In genomic region chr7:2824678-2825461, GRCh38 we compare ENCODE assay signal across 1 cellular context.
TF ChIP-seq lines count a peak whose summit lies in the region.

No MANE protein-coding gene starts in this region.

TF ChIP-seq in H1, 55 proteins besides CTCF, POLR2A, EP300 and RAD21:
- peak; percentile 29 for TF ChIP-seq TAF7 (optimal IDR thresholded peaks at IDR 0.05; ENCODE audit: borderline replicate concordance, low read depth, low read length)
- peak; percentile 44; the same call in 1 of the 2 replicates for TF ChIP-seq USF2 (IDR thresholded peaks at IDR 0.05; ENCODE audit: low read length)
- TF ChIP-seq JUN (IDR thresholded peaks at IDR 0.05; ENCODE audit: low read depth, low read length): peak; percentile 57; the same call in 1 of the 2 replicates
- TF ChIP-seq EGR1 (IDR thresholded peaks at IDR 0.05; ENCODE audit: borderline replicate concordance, low read depth, low read length): 0 out of 2 replicates have a peak, but pooled peaks have one; percentile 56
- TF ChIP-seq TBP (IDR thresholded peaks at IDR 0.05; ENCODE audit: low read depth, low read length): no peak; the same call in 1 of the 2 replicates
- TF ChIP-seq SIN3A (conservative IDR thresholded peaks at IDR 0.05 in 1 of 2, IDR thresholded peaks at IDR 0.05 in 1 of 2; ENCODE audit: low read depth in 1 of 2, low read length in 2 of 2): peak in 1 of 2 experiments; percentile 7; a peak in 1 of 4 replicates
- TF ChIP-seq POU5F1 (IDR thresholded peaks at IDR 0.05; ENCODE audit: low read depth, low read length): no peak
- peak; percentile 77 for TF ChIP-seq ASH2L (IDR thresholded peaks at IDR 0.05; ENCODE audit: low read length)
- TF ChIP-seq TCF12 (IDR thresholded peaks at IDR 0.05; ENCODE audit: low read depth, low read length): peak; percentile 76; the same call in 1 of the 2 replicates
- TF ChIP-seq JUND (IDR thresholded peaks at IDR 0.05; ENCODE audit: low read length): 0 out of 2 replicates have a peak, but pooled peaks have one; percentile 42
- TF ChIP-seq RBBP5 (IDR thresholded peaks at IDR 0.05; ENCODE audit: borderline replicate concordance, low read depth, low read length): 0 out of 2 replicates have a peak, but pooled peaks have one; percentile 24
- TF ChIP-seq, protein P1, sequence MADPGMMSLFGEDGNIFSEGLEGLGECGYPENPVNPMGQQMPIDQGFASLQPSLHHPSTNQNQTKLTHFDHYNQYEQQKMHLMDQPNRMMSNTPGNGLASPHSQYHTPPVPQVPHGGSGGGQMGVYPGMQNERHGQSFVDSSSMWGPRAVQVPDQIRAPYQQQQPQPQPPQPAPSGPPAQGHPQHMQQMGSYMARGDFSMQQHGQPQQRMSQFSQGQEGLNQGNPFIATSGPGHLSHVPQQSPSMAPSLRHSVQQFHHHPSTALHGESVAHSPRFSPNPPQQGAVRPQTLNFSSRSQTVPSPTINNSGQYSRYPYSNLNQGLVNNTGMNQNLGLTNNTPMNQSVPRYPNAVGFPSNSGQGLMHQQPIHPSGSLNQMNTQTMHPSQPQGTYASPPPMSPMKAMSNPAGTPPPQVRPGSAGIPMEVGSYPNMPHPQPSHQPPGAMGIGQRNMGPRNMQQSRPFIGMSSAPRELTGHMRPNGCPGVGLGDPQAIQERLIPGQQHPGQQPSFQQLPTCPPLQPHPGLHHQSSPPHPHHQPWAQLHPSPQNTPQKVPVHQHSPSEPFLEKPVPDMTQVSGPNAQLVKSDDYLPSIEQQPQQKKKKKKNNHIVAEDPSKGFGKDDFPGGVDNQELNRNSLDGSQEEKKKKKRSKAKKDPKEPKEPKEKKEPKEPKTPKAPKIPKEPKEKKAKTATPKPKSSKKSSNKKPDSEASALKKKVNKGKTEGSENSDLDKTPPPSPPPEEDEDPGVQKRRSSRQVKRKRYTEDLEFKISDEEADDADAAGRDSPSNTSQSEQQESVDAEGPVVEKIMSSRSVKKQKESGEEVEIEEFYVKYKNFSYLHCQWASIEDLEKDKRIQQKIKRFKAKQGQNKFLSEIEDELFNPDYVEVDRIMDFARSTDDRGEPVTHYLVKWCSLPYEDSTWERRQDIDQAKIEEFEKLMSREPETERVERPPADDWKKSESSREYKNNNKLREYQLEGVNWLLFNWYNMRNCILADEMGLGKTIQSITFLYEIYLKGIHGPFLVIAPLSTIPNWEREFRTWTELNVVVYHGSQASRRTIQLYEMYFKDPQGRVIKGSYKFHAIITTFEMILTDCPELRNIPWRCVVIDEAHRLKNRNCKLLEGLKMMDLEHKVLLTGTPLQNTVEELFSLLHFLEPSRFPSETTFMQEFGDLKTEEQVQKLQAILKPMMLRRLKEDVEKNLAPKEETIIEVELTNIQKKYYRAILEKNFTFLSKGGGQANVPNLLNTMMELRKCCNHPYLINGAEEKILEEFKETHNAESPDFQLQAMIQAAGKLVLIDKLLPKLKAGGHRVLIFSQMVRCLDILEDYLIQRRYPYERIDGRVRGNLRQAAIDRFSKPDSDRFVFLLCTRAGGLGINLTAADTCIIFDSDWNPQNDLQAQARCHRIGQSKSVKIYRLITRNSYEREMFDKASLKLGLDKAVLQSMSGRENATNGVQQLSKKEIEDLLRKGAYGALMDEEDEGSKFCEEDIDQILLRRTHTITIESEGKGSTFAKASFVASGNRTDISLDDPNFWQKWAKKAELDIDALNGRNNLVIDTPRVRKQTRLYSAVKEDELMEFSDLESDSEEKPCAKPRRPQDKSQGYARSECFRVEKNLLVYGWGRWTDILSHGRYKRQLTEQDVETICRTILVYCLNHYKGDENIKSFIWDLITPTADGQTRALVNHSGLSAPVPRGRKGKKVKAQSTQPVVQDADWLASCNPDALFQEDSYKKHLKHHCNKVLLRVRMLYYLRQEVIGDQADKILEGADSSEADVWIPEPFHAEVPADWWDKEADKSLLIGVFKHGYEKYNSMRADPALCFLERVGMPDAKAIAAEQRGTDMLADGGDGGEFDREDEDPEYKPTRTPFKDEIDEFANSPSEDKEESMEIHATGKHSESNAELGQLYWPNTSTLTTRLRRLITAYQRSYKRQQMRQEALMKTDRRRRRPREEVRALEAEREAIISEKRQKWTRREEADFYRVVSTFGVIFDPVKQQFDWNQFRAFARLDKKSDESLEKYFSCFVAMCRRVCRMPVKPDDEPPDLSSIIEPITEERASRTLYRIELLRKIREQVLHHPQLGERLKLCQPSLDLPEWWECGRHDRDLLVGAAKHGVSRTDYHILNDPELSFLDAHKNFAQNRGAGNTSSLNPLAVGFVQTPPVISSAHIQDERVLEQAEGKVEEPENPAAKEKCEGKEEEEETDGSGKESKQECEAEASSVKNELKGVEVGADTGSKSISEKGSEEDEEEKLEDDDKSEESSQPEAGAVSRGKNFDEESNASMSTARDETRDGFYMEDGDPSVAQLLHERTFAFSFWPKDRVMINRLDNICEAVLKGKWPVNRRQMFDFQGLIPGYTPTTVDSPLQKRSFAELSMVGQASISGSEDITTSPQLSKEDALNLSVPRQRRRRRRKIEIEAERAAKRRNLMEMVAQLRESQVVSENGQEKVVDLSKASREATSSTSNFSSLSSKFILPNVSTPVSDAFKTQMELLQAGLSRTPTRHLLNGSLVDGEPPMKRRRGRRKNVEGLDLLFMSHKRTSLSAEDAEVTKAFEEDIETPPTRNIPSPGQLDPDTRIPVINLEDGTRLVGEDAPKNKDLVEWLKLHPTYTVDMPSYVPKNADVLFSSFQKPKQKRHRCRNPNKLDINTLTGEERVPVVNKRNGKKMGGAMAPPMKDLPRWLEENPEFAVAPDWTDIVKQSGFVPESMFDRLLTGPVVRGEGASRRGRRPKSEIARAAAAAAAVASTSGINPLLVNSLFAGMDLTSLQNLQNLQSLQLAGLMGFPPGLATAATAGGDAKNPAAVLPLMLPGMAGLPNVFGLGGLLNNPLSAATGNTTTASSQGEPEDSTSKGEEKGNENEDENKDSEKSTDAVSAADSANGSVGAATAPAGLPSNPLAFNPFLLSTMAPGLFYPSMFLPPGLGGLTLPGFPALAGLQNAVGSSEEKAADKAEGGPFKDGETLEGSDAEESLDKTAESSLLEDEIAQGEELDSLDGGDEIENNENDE (IDR thresholded peaks at IDR 0.05; ENCODE audit: insufficient replicate concordance, low read length): peak; percentile 78
- TF ChIP-seq ATF2 (IDR thresholded peaks at IDR 0.05; ENCODE audit: low read length): peak; percentile 27; the same call in 1 of the 2 replicates
- no peak for TF ChIP-seq ATF3 (IDR thresholded peaks at IDR 0.05; ENCODE audit: insufficient read depth, low read depth, low read length)
- TF ChIP-seq MAX (IDR thresholded peaks at IDR 0.05): peak; percentile 67; the same call in 1 of the 2 replicates
- TF ChIP-seq E2F6 (IDR thresholded peaks at IDR 0.05): peak; percentile 94
